Comparison of ENCODE assay signal across 1 cellular context in the genomic region with DNA sequence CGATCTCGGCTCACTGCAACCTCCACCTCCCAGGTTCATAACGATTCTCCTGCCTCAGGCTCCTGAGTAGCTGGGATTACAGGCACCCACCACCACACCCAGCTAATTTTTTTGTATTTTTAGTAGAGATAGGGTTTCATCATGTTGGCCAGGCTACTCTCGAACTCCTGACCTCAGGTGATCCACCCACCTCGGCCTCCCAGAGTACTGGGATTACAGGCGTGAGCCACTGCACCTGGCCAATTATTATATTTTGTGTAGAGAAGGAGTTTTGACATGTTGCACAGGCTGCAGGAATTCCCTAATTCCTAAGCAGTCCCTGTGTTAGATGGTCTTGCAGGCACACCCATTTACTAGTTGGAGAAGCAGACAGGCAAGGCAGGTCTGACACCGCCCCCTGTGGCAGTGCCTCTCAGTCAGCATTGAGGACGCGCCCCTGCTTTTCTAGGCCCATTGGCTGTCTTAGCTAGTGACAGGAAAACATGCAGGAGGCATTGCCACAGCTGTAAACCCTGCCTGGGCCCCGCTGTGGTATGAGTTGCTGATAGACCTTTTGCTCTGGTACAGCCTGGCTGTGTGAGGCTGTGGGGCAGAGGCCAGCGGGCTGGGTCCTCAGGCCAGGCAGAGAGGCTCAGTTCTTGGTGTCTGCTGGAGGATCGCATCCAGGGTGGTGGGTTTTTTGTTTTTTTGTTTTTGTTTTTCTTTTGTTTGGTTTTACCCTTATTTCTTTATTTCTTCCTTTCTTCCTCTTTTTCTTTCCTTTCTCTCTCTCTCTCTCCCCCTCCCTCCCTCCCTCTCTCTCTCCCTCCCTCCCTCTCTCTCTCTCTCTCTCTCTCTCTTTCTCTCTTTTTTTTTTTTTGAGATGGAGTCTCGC.
TF ChIP-seq lines count a peak whose summit lies in the region.

No MANE protein-coding gene starts in this region.

TF ChIP-seq in HEK293, 187 proteins besides CTCF, POLR2A, EP300 and RAD21:
- TF ChIP-seq ZNF341 (tag by site-specific recombination; IDR thresholded peaks at IDR 0.05; ENCODE audit: low read depth) (peak; percentile 19; the same call in 1 of the 2 replicates), ZNF366 (tag by site-specific recombination; conservative IDR thresholded peaks at IDR 0.05) (peak; percentile 64), KLF1 (tag by site-specific recombination; IDR thresholded peaks at IDR 0.05) (peak; percentile 87; the same call in 1 of the 2 replicates), ZNF596 (tag by site-specific recombination; IDR thresholded peaks at IDR 0.05) (peak; percentile 73), SCRT2 (tag by site-specific recombination; IDR thresholded peaks at IDR 0.05) (peak; percentile 19; the same call in 1 of the 2 replicates), ZNF2 (tag by site-specific recombination; IDR thresholded peaks at IDR 0.05) (peak; percentile 70; the same call in 1 of the 2 replicates), IKZF3 (tag by site-specific recombination; IDR thresholded peaks at IDR 0.05) (peak; percentile 41), ZNF600 (tag by site-specific recombination; IDR thresholded peaks at IDR 0.05) (peak; percentile 69; the same call in 1 of the 2 replicates), GLIS1 (tag by site-specific recombination; IDR thresholded peaks at IDR 0.05) (peak; percentile 67; the same call in 1 of the 2 replicates), SP2 (tag by site-specific recombination; IDR thresholded peaks at IDR 0.05) (peak; percentile 51), TRIM28 (IDR thresholded peaks at IDR 0.05; ENCODE audit: borderline replicate concordance, low read length) (0 out of 2 replicates have a peak, but pooled peaks have one; percentile 37), ZIC2 (tag by site-specific recombination; IDR thresholded peaks at IDR 0.05) (peak; percentile 9; the same call in 1 of the 2 replicates), ZXDB (tag by site-specific recombination; IDR thresholded peaks at IDR 0.05) (peak; percentile 56), KLF9 (tag by site-specific recombination; IDR thresholded peaks at IDR 0.05; ENCODE audit: low read depth) (peak; percentile 56)
- TF ChIP-seq, protein P1, sequence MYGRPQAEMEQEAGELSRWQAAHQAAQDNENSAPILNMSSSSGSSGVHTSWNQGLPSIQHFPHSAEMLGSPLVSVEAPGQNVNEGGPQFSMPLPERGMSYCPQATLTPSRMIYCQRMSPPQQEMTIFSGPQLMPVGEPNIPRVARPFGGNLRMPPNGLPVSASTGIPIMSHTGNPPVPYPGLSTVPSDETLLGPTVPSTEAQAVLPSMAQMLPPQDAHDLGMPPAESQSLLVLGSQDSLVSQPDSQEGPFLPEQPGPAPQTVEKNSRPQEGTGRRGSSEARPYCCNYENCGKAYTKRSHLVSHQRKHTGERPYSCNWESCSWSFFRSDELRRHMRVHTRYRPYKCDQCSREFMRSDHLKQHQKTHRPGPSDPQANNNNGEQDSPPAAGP (tag by site-specific recombination; IDR thresholded peaks at IDR 0.05): peak; percentile 23; the same call in 1 of the 2 replicates
- TF ChIP-seq, protein P2, sequence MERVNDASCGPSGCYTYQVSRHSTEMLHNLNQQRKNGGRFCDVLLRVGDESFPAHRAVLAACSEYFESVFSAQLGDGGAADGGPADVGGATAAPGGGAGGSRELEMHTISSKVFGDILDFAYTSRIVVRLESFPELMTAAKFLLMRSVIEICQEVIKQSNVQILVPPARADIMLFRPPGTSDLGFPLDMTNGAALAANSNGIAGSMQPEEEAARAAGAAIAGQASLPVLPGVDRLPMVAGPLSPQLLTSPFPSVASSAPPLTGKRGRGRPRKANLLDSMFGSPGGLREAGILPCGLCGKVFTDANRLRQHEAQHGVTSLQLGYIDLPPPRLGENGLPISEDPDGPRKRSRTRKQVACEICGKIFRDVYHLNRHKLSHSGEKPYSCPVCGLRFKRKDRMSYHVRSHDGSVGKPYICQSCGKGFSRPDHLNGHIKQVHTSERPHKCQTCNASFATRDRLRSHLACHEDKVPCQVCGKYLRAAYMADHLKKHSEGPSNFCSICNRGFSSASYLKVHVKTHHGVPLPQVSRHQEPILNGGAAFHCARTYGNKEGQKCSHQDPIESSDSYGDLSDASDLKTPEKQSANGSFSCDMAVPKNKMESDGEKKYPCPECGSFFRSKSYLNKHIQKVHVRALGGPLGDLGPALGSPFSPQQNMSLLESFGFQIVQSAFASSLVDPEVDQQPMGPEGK (tag by site-specific recombination; IDR thresholded peaks at IDR 0.05): peak; percentile 46; the same call in 1 of the 2 replicates
- TF ChIP-seq, protein P3, sequence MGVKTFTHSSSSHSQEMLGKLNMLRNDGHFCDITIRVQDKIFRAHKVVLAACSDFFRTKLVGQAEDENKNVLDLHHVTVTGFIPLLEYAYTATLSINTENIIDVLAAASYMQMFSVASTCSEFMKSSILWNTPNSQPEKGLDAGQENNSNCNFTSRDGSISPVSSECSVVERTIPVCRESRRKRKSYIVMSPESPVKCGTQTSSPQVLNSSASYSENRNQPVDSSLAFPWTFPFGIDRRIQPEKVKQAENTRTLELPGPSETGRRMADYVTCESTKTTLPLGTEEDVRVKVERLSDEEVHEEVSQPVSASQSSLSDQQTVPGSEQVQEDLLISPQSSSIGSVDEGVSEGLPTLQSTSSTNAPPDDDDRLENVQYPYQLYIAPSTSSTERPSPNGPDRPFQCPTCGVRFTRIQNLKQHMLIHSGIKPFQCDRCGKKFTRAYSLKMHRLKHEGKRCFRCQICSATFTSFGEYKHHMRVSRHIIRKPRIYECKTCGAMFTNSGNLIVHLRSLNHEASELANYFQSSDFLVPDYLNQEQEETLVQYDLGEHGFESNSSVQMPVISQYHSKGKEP (tag by site-specific recombination; IDR thresholded peaks at IDR 0.05): peak; percentile 17; the same call in 1 of the 2 replicates
- TF ChIP-seq, protein P4, sequence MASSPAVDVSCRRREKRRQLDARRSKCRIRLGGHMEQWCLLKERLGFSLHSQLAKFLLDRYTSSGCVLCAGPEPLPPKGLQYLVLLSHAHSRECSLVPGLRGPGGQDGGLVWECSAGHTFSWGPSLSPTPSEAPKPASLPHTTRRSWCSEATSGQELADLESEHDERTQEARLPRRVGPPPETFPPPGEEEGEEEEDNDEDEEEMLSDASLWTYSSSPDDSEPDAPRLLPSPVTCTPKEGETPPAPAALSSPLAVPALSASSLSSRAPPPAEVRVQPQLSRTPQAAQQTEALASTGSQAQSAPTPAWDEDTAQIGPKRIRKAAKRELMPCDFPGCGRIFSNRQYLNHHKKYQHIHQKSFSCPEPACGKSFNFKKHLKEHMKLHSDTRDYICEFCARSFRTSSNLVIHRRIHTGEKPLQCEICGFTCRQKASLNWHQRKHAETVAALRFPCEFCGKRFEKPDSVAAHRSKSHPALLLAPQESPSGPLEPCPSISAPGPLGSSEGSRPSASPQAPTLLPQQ (tag by site-specific recombination; IDR thresholded peaks at IDR 0.05): peak; percentile 75
- TF ChIP-seq, protein P5, sequence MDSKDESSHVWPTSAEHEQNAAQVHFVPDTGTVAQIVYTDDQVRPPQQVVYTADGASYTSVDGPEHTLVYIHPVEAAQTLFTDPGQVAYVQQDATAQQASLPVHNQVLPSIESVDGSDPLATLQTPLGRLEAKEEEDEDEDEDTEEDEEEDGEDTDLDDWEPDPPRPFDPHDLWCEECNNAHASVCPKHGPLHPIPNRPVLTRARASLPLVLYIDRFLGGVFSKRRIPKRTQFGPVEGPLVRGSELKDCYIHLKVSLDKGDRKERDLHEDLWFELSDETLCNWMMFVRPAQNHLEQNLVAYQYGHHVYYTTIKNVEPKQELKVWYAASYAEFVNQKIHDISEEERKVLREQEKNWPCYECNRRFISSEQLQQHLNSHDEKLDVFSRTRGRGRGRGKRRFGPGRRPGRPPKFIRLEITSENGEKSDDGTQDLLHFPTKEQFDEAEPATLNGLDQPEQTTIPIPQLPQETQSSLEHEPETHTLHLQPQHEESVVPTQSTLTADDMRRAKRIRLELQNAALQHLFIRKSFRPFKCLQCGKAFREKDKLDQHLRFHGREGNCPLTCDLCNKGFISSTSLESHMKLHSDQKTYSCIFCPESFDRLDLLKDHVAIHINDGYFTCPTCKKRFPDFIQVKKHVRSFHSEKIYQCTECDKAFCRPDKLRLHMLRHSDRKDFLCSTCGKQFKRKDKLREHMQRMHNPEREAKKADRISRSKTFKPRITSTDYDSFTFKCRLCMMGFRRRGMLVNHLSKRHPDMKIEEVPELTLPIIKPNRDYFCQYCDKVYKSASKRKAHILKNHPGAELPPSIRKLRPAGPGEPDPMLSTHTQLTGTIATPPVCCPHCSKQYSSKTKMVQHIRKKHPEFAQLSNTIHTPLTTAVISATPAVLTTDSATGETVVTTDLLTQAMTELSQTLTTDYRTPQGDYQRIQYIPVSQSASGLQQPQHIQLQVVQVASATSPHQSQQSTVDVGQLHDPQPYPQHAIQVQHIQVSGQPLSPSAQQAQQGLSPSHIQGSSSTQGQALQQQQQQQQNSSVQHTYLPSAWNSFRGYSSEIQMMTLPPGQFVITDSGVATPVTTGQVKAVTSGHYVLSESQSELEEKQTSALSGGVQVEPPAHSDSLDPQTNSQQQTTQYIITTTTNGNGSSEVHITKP (tag by site-specific recombination; IDR thresholded peaks at IDR 0.05): peak; percentile 16; the same call in 1 of the 2 replicates
- TF ChIP-seq, protein P6, sequence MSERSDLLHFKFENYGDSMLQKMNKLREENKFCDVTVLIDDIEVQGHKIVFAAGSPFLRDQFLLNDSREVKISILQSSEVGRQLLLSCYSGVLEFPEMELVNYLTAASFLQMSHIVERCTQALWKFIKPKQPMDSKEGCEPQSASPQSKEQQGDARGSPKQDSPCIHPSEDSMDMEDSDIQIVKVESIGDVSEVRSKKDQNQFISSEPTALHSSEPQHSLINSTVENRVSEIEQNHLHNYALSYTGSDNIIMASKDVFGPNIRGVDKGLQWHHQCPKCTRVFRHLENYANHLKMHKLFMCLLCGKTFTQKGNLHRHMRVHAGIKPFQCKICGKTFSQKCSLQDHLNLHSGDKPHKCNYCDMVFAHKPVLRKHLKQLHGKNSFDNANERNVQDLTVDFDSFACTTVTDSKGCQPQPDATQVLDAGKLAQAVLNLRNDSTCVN (tag by site-specific recombination; optimal IDR thresholded peaks at IDR 0.05): peak; percentile 15
TF ChIP-seq in HEK293: peak in this region for 20; not testable (repeated sequence) for 167.
